2 cellular contexts compared by ENCODE assay signal in the genomic region with DNA sequence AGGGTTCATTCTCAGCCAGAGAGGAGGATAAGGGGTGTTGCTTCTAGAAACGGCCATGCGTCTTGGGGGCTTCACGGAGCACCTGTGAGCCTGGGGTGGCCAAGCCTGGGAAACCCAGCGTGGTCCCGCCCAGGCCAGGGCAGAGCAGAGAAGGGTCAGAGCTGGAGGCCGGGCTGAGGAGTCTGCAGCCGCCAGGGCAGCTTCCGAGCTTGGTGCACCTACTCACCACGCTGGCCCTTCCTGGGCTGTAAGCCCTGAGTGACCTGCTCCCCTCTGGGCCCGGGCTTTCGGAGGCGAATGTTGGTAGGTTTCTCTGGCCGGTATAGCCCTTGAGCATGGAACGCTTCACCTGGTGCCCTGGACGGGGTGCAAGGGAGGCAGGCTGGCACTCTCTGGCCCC.
TF ChIP-seq lines count a peak whose summit lies in the region.

No MANE protein-coding gene starts in this region.

TF ChIP-seq in GM23338, 12 proteins besides CTCF, POLR2A, EP300 and RAD21 (continued from another document):
- TF ChIP-seq REST (IDR thresholded peaks at IDR 0.05; ENCODE audit: unreplicated experiment) (no peak), NANOG (IDR thresholded peaks at IDR 0.05; ENCODE audit: borderline replicate concordance) (no peak)
- TF ChIP-seq, protein P1, sequence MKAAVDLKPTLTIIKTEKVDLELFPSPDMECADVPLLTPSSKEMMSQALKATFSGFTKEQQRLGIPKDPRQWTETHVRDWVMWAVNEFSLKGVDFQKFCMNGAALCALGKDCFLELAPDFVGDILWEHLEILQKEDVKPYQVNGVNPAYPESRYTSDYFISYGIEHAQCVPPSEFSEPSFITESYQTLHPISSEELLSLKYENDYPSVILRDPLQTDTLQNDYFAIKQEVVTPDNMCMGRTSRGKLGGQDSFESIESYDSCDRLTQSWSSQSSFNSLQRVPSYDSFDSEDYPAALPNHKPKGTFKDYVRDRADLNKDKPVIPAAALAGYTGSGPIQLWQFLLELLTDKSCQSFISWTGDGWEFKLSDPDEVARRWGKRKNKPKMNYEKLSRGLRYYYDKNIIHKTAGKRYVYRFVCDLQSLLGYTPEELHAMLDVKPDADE (IDR thresholded peaks at IDR 0.05): no peak

TF ChIP-seq in WTC11, 78 proteins besides CTCF, POLR2A, EP300 and RAD21 (continued from another document):
- no peak for TF ChIP-seq ZNF121 (CRISPR knock-in tag; IDR thresholded peaks at IDR 0.05)
- TF ChIP-seq ETV6 (CRISPR knock-in tag; IDR thresholded peaks at IDR 0.05): no peak
- TF ChIP-seq TEAD4 (CRISPR knock-in tag; IDR thresholded peaks at IDR 0.05): no peak
- TF ChIP-seq ATF2 (CRISPR knock-in tag; IDR thresholded peaks at IDR 0.05; ENCODE audit: borderline replicate concordance, low read depth): no peak
- TF ChIP-seq, protein P2, sequence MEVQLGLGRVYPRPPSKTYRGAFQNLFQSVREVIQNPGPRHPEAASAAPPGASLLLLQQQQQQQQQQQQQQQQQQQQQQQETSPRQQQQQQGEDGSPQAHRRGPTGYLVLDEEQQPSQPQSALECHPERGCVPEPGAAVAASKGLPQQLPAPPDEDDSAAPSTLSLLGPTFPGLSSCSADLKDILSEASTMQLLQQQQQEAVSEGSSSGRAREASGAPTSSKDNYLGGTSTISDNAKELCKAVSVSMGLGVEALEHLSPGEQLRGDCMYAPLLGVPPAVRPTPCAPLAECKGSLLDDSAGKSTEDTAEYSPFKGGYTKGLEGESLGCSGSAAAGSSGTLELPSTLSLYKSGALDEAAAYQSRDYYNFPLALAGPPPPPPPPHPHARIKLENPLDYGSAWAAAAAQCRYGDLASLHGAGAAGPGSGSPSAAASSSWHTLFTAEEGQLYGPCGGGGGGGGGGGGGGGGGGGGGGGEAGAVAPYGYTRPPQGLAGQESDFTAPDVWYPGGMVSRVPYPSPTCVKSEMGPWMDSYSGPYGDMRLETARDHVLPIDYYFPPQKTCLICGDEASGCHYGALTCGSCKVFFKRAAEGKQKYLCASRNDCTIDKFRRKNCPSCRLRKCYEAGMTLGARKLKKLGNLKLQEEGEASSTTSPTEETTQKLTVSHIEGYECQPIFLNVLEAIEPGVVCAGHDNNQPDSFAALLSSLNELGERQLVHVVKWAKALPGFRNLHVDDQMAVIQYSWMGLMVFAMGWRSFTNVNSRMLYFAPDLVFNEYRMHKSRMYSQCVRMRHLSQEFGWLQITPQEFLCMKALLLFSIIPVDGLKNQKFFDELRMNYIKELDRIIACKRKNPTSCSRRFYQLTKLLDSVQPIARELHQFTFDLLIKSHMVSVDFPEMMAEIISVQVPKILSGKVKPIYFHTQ (CRISPR knock-in tag; IDR thresholded peaks at IDR 0.05): no peak
- no peak for TF ChIP-seq E2F4 (CRISPR knock-in tag; IDR thresholded peaks at IDR 0.05; ENCODE audit: borderline replicate concordance, low read depth)
TF ChIP-seq in WTC11: peak in this region for 0.
